Comparison of ENCODE assay signal across 11 cellular contexts in genomic region chr2:46963961-46964673, GRCh38. TPM values are rescaled to one million over a fixed set of nuclear protein-coding genes. Genes with fewer than 3 reads are reported as not detected.
DNase-seq lines count a peak whose midpoint lies in the region; ATAC-seq and TF ChIP-seq lines count a peak whose summit lies in the region.
"Had no signal": no experiment of that assay in that cellular context is flagged by ENCODE, and none has a peak within 500 bp of the region (broad histone marks: within the 10 kb centered on the region; RNA-seq: fewer than 3 reads in every experiment).

No MANE protein-coding gene starts in this region.

- ATAC-seq in HG02885 (IDR thresholded peaks at IDR 0.05; ENCODE audit: poor library complexity, unreplicated experiment) = no peak

- H3K4me3 Mint-ChIP-seq in CD14-positive monocyte (no peak overlapping the region), chondrocyte (ENCODE audit: unreplicated experiment) (no peak overlapping the region)

- no peak overlapping the region for H4K91ac ChIP-seq in trophoblast cell (ENCODE audit: low read depth, low read length)

- intact Hi-C loops in CD14-positive monocyte (cut with micrococcal nuclease) = no loop called here

- peak overlapping the region; percentile 55 for H3K14ac ChIP-seq in trophoblast cell (ENCODE audit: low read length)

- H3K9me3 ChIP-seq in Karpas-422 (ENCODE audit: low read length) = no peaks in the 10 kb centered on the region
- H3K9me3 ChIP-seq in trophoblast cell (ENCODE audit: insufficient read depth, low read depth, low read length) = no peaks in the 10 kb centered on the region

- peaks cover 0 to 1% (median 0%) of the 10 kb centered on the region in 3 donors for H3K27me3 Mint-ChIP-seq in CD14-positive monocyte (ENCODE audit: low read depth in 3 of 3)
- H3K27me3 Mint-ChIP-seq in chondrocyte (ENCODE audit: low read depth) = no peaks in the 10 kb centered on the region

- peak overlapping the region; percentile 15 for H4K8ac ChIP-seq in trophoblast cell (ENCODE audit: low read depth, low read length)

- H3K36me3 ChIP-seq in Karpas-422 (ENCODE audit: insufficient read depth, low read length) (peaks cover 8% of the 10 kb centered on the region; the same call in 1 of the 2 replicates), trophoblast cell (ENCODE audit: control insufficient read depth in 1 of 2, insufficient read depth in 2 of 2, low read length in 2 of 2) (peaks cover 7 to 23% of the 10 kb centered on the region in 2 experiments)

- no peak overlapping the region for H3K4me3 ChIP-seq in Karpas-422 (ENCODE audit: low read length)
- no peak overlapping the region for H3K4me3 ChIP-seq in trophoblast cell (ENCODE audit: low read depth, low read length)

- TF ChIP-seq CTCF in CD14-positive monocyte (IDR thresholded peaks at IDR 0.05) = no peak
- TF ChIP-seq CTCF in chondrocyte (IDR thresholded peaks at IDR 0.05) = no peak

- no peak overlapping the region for H2AFZ ChIP-seq in Karpas-422 (ENCODE audit: low read length)
- no peak overlapping the region for H2AFZ ChIP-seq in trophoblast cell (ENCODE audit: insufficient read depth, low read length, poor library complexity)
- H2AFZ ChIP-seq: parathyroid adenoma had no signal

- H3K27ac ChIP-seq in Karpas-422 (ENCODE audit: low read length) (0 out of 2 replicates have a peak overlapping the region, but pooled peaks have one; percentile 1), trophoblast cell (ENCODE audit: low read depth, low read length) (no peak overlapping the region)
- H3K27ac ChIP-seq: parathyroid adenoma had no signal

- no peak overlapping the region for H3K4me2 ChIP-seq in Karpas-422 (ENCODE audit: low read depth, low read length, poor library complexity, severe bottlenecking)
- no peak overlapping the region for H3K4me2 ChIP-seq in trophoblast cell (ENCODE audit: low read length)

- no peak overlapping the region for H2AK5ac ChIP-seq in trophoblast cell (ENCODE audit: low read length)

- no CpG with 5 or more reads among the region's 7 CpGs for WGBS in trophoblast cell (ENCODE audit: extremely low coverage, insufficient coverage, insufficient read length)

- H4K20me1 ChIP-seq in Karpas-422 (ENCODE audit: insufficient read depth, low read depth, low read length) = no peaks in the 10 kb centered on the region

- no peak overlapping the region for H3K23ac ChIP-seq in trophoblast cell (ENCODE audit: low read length)

- H3K4me1 ChIP-seq in Karpas-422 (ENCODE audit: low read length) (peaks cover 25% of the 10 kb centered on the region), trophoblast cell (ENCODE audit: control insufficient read depth in 1 of 2, insufficient read depth in 2 of 2, low read length in 2 of 2) (peaks cover 32 to 35% of the 10 kb centered on the region in 2 experiments)
- H3K4me1 ChIP-seq: parathyroid adenoma had no signal

- no peak overlapping the region for H3K4ac ChIP-seq in trophoblast cell (ENCODE audit: low read depth, low read length)

- no peak overlapping the region for H4K12ac ChIP-seq in trophoblast cell (ENCODE audit: low read depth, low read length)

- H2BK120ac ChIP-seq in trophoblast cell (ENCODE audit: insufficient read depth, low read length, poor library complexity) = no peak overlapping the region

- H3K9me2 ChIP-seq in Karpas-422 (replicated peaks; ENCODE audit: insufficient read depth, low read length) = no peaks in the 10 kb centered on the region

- peak overlapping the region; percentile 65 for H3K18ac ChIP-seq in trophoblast cell (ENCODE audit: low read length)

- H3K79me1 ChIP-seq in trophoblast cell (ENCODE audit: low read length) = peaks cover 3% of the 10 kb centered on the region

- no peaks in the 10 kb centered on the region for H3K9me3 Mint-ChIP-seq in CD14-positive monocyte
- H3K9me3 Mint-ChIP-seq in chondrocyte (ENCODE audit: low read depth) = no peaks in the 10 kb centered on the region

- peak overlapping the region; percentile 45 for H2BK12ac ChIP-seq in trophoblast cell (ENCODE audit: low read length)

- DNase-seq in CD14-positive monocyte (ENCODE audit: low spot score) (no peak), Karpas-422 (no peak), chondrocyte (ENCODE audit: low spot score) (no peak), trophoblast cell (peak; percentile 58 to 63), GM19240 (ENCODE audit: insufficient read length, low spot score) (no peak), NCI-H2171 treated with DMSO at 0.1 percent for 48 hours (lab: John Stamatoyannopoulos, UW) (no peak), retina (no peak)
- DNase-seq: effector CD4-positive, alpha-beta T cell; NCI-H69 had no signal

- peaks cover 88% of the 10 kb centered on the region for H3K79me2 ChIP-seq in Karpas-422 (ENCODE audit: low read length)
- no peaks in the 10 kb centered on the region for H3K79me2 ChIP-seq in trophoblast cell (ENCODE audit: control insufficient read depth, insufficient read depth, low read length, poor library complexity)
- H3K79me2 ChIP-seq: parathyroid adenoma had no signal

- H2BK5ac ChIP-seq in trophoblast cell (ENCODE audit: low read depth, low read length, poor library complexity) = no peak overlapping the region

- H3K27ac Mint-ChIP-seq in CD14-positive monocyte = peak overlapping the region; percentile 60 to 100 (median 99)
- H3K27ac Mint-ChIP-seq in chondrocyte (ENCODE audit: unreplicated experiment) = peak overlapping the region; percentile 95

- peaks cover 51 to 69% of the 10 kb centered on the region in 2 donors for H3K36me3 Mint-ChIP-seq in CD14-positive monocyte
- peaks cover 6% of the 10 kb centered on the region for H3K36me3 Mint-ChIP-seq in chondrocyte (ENCODE audit: low read depth)

- no peak overlapping the region for H3K9ac ChIP-seq in Karpas-422 (ENCODE audit: low read length)
- H3K9ac ChIP-seq in trophoblast cell (ENCODE audit: low read length) = no peak overlapping the region
- H3K9ac ChIP-seq: parathyroid adenoma had no signal

- H3K27me3 ChIP-seq in Karpas-422 (ENCODE audit: low read length) (no peaks in the 10 kb centered on the region), trophoblast cell (ENCODE audit: insufficient read depth, low read length) (no peaks in the 10 kb centered on the region)

- H3K4me1 Mint-ChIP-seq in CD14-positive monocyte (peaks cover 74% of the 10 kb centered on the region), chondrocyte (ENCODE audit: low read depth) (peaks cover 55% of the 10 kb centered on the region)

RNA-seq across cellular contexts. Expression of gene TTC7A, which starts 23.1 kb away (rescaled TPM):
- polyA plus RNA-seq in CD14-positive monocyte = 10 to 100 TPM; 43.2 to 52.5 TPM
- 53.7 and 54.6 TPM in 2 replicates for total RNA-seq in Karpas-422 (2014; rRNA removed; shearing (Covaris generic); ENCODE audit: low replicate concordance)
- 17.0 to 29.8 TPM (median 19.5 TPM) in 3 replicates for total RNA-seq in chondrocyte
- 31.2 and 33.6 TPM in 2 replicates for polyA plus RNA-seq in trophoblast cell (2013)

RNA-seq across cellular contexts. Expression of gene MCFD2, which starts 48.5 kb away (rescaled TPM):
- 10 to 100 TPM; 33.6 to 38.5 TPM for polyA plus RNA-seq in CD14-positive monocyte
- total RNA-seq in Karpas-422 (2014; rRNA removed; shearing (Covaris generic); ENCODE audit: low replicate concordance) = 37.8 and 47.6 TPM in 2 replicates
- total RNA-seq in chondrocyte = 95.0 to 103 TPM (median 101 TPM) in 3 replicates
- polyA plus RNA-seq in trophoblast cell (2013) = 100 and 104 TPM in 2 replicates

Comparison
In these comparisons a context has a peak if more than half of its experiments do, and no peak if none do; other contexts are left out.
1. DNase-seq: peak in trophoblast cell (2 of 2); none in CD14-positive monocyte (single experiment), Karpas-422 (single experiment), chondrocyte (single experiment), GM19240 (single experiment), NCI-H2171 treated with DMSO at 0.1 percent for 48 hours (single experiment) and retina (single experiment).